Comparison of ENCODE assay signal across 1 cellular context in genomic region chr6:16760536-16761468, GRCh38.
TF ChIP-seq lines count a peak whose summit lies in the region.

ATXN1 (minus strand) TSS chr6:16761460.

TF ChIP-seq in GM12878, 131 proteins besides CTCF, POLR2A, EP300 and RAD21 (continued from another document):
- TF ChIP-seq CBFB (IDR thresholded peaks at IDR 0.05; ENCODE audit: low read depth) (0 out of 2 replicates have a peak, but pooled peaks have one; percentile 31), IKZF2 (IDR thresholded peaks at IDR 0.05) (peak in 1 of 2 experiments; percentile 11; a peak in 1 of 4 replicates), STAT3 (IDR thresholded peaks at IDR 0.05; ENCODE audit: low read depth, low read length) (no peak), BRCA1 (IDR thresholded peaks at IDR 0.05; ENCODE audit: low read depth, low read length) (no peak), NBN (IDR thresholded peaks at IDR 0.05) (peak; percentile 65), NKRF (conservative IDR thresholded peaks at IDR 0.05) (0 out of 2 replicates have a peak, but pooled peaks have one; percentile 4), E2F4 (IDR thresholded peaks at IDR 0.05; ENCODE audit: low read depth, low read length) (no peak), IKZF1 (conservative IDR thresholded peaks at IDR 0.05) (no peak), PKNOX1 (IDR thresholded peaks at IDR 0.05) (peak; percentile 35), CHD4 (IDR thresholded peaks at IDR 0.05) (no peak), PBX3 (IDR thresholded peaks at IDR 0.05; ENCODE audit: insufficient replicate concordance, low read depth, low read length) (no peak), ZBED1 (IDR thresholded peaks at IDR 0.05; ENCODE audit: borderline replicate concordance) (0 out of 2 replicates have a peak, but pooled peaks have one; percentile 7), E4F1 (IDR thresholded peaks at IDR 0.05; ENCODE audit: borderline replicate concordance, partially characterized antibody) (no peak), MEF2B (IDR thresholded peaks at IDR 0.05; ENCODE audit: partially characterized antibody, poor library complexity, severe bottlenecking) (no peak), HDAC6 (IDR thresholded peaks at IDR 0.05; ENCODE audit: unreplicated experiment) (no peak), RELB (IDR thresholded peaks at IDR 0.05; ENCODE audit: low read depth) (no peak), BACH1 (IDR thresholded peaks at IDR 0.05; ENCODE audit: borderline replicate concordance) (no peak), SIN3A (IDR thresholded peaks at IDR 0.05; ENCODE audit: low read depth, low read length) (peak; percentile 80), BCL3 (IDR thresholded peaks at IDR 0.05; ENCODE audit: borderline replicate concordance, insufficient read depth, low read depth, low read length, poor library complexity, severe bottlenecking) (no peak), WRNIP1 (IDR thresholded peaks at IDR 0.05; ENCODE audit: borderline replicate concordance, low read depth, low read length) (no peak), MYC (IDR thresholded peaks at IDR 0.05; ENCODE audit: insufficient read depth, insufficient read length, insufficient replicate concordance, low read length, severe bottlenecking) (no peak), KDM1A (IDR thresholded peaks at IDR 0.05; ENCODE audit: borderline replicate concordance) (no peak), RELA (IDR thresholded peaks at IDR 0.05; ENCODE audit: borderline replicate concordance, partially characterized antibody) (no peak), SMAD1 (IDR thresholded peaks at IDR 0.05; ENCODE audit: low read depth, partially characterized antibody) (peak; percentile 78), ATF7 (IDR thresholded peaks at IDR 0.05; ENCODE audit: low read depth) (0 out of 2 replicates have a peak, but pooled peaks have one; percentile 14), CREM (IDR thresholded peaks at IDR 0.05; ENCODE audit: low read depth) (no peak; the same call in 1 of the 2 replicates), TCF7 (IDR thresholded peaks at IDR 0.05; ENCODE audit: borderline replicate concordance) (no peak), NFXL1 (IDR thresholded peaks at IDR 0.05; ENCODE audit: borderline replicate concordance) (peak; percentile 97), PRDM15 (CRISPR knock-in tag; IDR thresholded peaks at IDR 0.05) (no peak), SREBF1 (IDR thresholded peaks at IDR 0.05; ENCODE audit: low read length) (0 out of 2 replicates have a peak, but pooled peaks have one; percentile 6)
